In the genomic region with DNA sequence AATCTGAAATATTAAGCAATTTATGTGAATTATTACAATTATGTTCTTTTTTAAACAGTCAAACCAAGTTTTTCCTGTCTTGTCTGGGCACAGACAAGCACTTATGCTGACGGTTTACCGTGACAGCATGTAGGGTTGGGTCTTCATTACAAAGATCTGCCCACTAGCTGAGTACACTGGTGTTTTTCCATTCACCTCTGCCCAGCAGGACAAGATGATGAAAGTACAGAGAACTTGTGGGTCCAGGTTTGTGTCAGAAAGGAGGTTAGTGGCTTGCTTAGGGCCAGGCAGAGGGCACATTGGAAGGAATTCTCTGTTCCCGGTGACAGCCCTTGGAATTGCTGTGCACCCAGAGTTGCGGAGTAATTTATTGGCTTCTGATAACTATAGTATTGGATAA, we compare ENCODE assay signal across 22 cellular contexts.
"Had no signal": no experiment of that assay in that cellular context is flagged by ENCODE, and none has a peak within 500 bp of the region (broad histone marks: within the 10 kb centered on the region; RNA-seq: fewer than 3 reads in every experiment).

No MANE protein-coding gene starts in this region.

- ATAC-seq: activated CD8-positive, alpha-beta T cell treated with anti-CD3 and anti-CD28 coated beads, Interleukin-2, amount 10 ng/mL, durations not matched to agents 7 days and 5 days; left ventricle myocardium superior had no signal

- H3K36me3 Mint-ChIP-seq: mesothelial cell of epicardium had no signal

- H3K36me3 ChIP-seq: breast epithelium, right atrium auricular region, vagina, WERI-Rb-1 had no signal

- FAIRE-seq: kidney had no signal

- H3K4me3 ChIP-seq: breast epithelium, right atrium auricular region, tibial nerve, vagina had no signal

- H3K4me3 Mint-ChIP-seq: activated CD8-positive, alpha-beta T cell treated with anti-CD3 and anti-CD28 coated beads, Interleukin-2, amount 10 ng/mL, durations not matched to agents 7 days and 5 days; activated naive CD8-positive, alpha-beta T cell; mesothelial cell of epicardium; nephron progenitor cell had no signal

- H3K27me3 Mint-ChIP-seq: activated naive CD8-positive, alpha-beta T cell; progenitor cell of endocrine pancreas had no signal

- H3K4me1 ChIP-seq: breast epithelium, vagina had no signal

- H3K27me3 ChIP-seq: breast epithelium, right atrium auricular region, tibial nerve, vagina had no signal

- H3K9me3 ChIP-seq: breast epithelium, right atrium auricular region, tibial nerve, vagina had no signal

- H3K27ac ChIP-seq: breast epithelium, right atrium auricular region, tibial nerve, vagina, WERI-Rb-1 had no signal

- H3K27ac Mint-ChIP-seq: activated CD8-positive, alpha-beta T cell treated with anti-CD3 and anti-CD28 coated beads, Interleukin-2, amount 10 ng/mL, durations not matched to agents 7 days and 5 days; activated naive CD8-positive, alpha-beta T cell; mesothelial cell of epicardium; nephron progenitor cell; progenitor cell of endocrine pancreas had no signal

- DNase-seq: activated CD4-positive, alpha-beta T cell treated with anti-CD3 and anti-CD28 coated beads for 4 hours; activated CD8-positive, alpha-beta memory T cell treated with anti-CD3 and anti-CD28 coated beads, Interleukin-2, amount 50 U/mL, for 4 hours; activated CD8-positive, alpha-beta T cell treated with anti-CD3 and anti-CD28 coated beads, Interleukin-2, amount 10 ng/mL, durations not matched to agents 7 days and 5 days; activated effector memory CD4-positive, alpha-beta T cell treated with anti-CD3 and anti-CD28 coated beads, Interleukin-2, amount 50 U/mL, for 16 hours; activated T-cell treated with anti-CD3 and anti-CD28 coated beads, Interleukin-2, amount 50 U/mL, for 48 hours; hippocampal formation; kidney; left ventricle myocardium superior; nephron progenitor cell; stimulated activated CD4-positive, alpha-beta T cell treated with anti-CD3 and anti-CD28 coated beads, Interleukin-15, amount 100 ng/mL, for 24 hours; stimulated activated CD4-positive, alpha-beta T cell treated with anti-CD3 and anti-CD28 coated beads, Interleukin-4, amount 100 ng/mL, for 1 hour; stimulated activated naive CD4-positive, alpha-beta T cell; substantia nigra; T1000; WERI-Rb-1 had no signal

- H3K9me3 Mint-ChIP-seq: mesothelial cell of epicardium, nephron progenitor cell had no signal
